ENCODE assay signal across 12 cellular contexts in the genomic region with DNA sequence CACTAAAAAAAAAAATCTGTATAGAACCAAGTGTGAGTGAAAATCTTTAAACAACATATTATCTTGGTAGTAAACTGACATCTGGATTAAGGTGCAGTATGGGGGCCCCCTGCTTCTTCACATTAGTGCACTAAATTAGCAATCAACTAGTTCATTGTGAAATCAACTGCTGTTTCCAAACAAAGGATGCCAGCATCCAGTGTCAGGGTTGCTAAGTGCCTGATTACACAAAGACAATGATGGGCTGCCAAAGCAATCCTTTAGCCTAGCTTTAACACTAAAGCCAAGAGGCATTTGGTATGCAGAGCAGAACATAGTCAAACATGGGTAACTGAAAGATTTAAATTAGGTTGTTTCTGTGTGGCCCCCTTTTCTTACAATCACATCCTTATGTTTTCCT.
A peak's percentile ranks its signal among the peaks of the same experiment; 100 is the strongest.
DNase-seq lines count a peak whose midpoint lies in the region; TF ChIP-seq lines count a peak whose summit lies in the region.
"Had no signal": no experiment of that assay in that cellular context is flagged by ENCODE, and none has a peak within 500 bp of the region (broad histone marks: within the 10 kb centered on the region; RNA-seq: fewer than 3 reads in every experiment).

No MANE protein-coding gene starts in this region.

- H2AFZ ChIP-seq in osteoblast (ENCODE audit: low read length), result no peak overlapping the region

- no peaks in the 10 kb centered on the region for H3K27me3 ChIP-seq in osteoblast (ENCODE audit: insufficient read depth, low read length)
- H3K27me3 ChIP-seq: breast epithelium, esophagus squamous epithelium had no signal

- H4K20me1 ChIP-seq in osteoblast (ENCODE audit: insufficient read depth, low read length), result no peaks in the 10 kb centered on the region

- no peak for TF ChIP-seq CTCF in NB4 (IDR thresholded peaks at IDR 0.05; ENCODE audit: low read depth, low read length)
- no peak for TF ChIP-seq CTCF in cardiac fibroblast (IDR thresholded peaks at IDR 0.05; ENCODE audit: low read depth, low read length)
- TF ChIP-seq CTCF in osteoblast (IDR thresholded peaks at IDR 0.05; ENCODE audit: extremely low read depth, low read depth, low read length), result no peak

- H3K36me3 ChIP-seq in osteoblast (ENCODE audit: insufficient read depth, low read length), result no peaks in the 10 kb centered on the region
- H3K36me3 ChIP-seq: breast epithelium, esophagus squamous epithelium had no signal

- H3K9me3 ChIP-seq in osteoblast (ENCODE audit: low read depth, low read length), result no peaks in the 10 kb centered on the region
- H3K9me3 ChIP-seq: breast epithelium, esophagus squamous epithelium had no signal

- no peaks in the 10 kb centered on the region for H3K79me2 ChIP-seq in osteoblast (ENCODE audit: insufficient read depth, low read length)

- H3K4me1 ChIP-seq in osteoblast (ENCODE audit: insufficient read depth, low read length), result no peaks in the 10 kb centered on the region
- H3K4me1 ChIP-seq: breast epithelium, esophagus squamous epithelium had no signal

- TF ChIP-seq POLR2A in NB4 (IDR thresholded peaks at IDR 0.05; ENCODE audit: extremely low read depth, insufficient read length), result no peak

- no peak overlapping the region for H3K4me3 ChIP-seq in NB4 (ENCODE audit: low read depth, low read length)
- no peak overlapping the region for H3K4me3 ChIP-seq in cardiac fibroblast (replicated peaks in 1 of 2; ENCODE audit: low read depth in 2 of 2, low read length in 2 of 2)
- H3K4me3 ChIP-seq in osteoblast (ENCODE audit: insufficient read depth, low read length), result no peak overlapping the region
- H3K4me3 ChIP-seq: breast epithelium, esophagus squamous epithelium had no signal

- H3K27ac ChIP-seq in osteoblast (ENCODE audit: low read depth, low read length), result no peak overlapping the region
- H3K27ac ChIP-seq: breast epithelium, esophagus squamous epithelium had no signal

- DNase-seq in NCI-H1105 treated with DMSO at 0.1 percent for 48 hours (lab: John Stamatoyannopoulos, UW) (peak; percentile 2), NCI-H1105 (lab: John Stamatoyannopoulos, UW) (no peak), NB4 (ENCODE audit: low read depth) (peak; percentile 43), cardiac fibroblast (ENCODE audit: low read depth in 2 of 2) (peak; percentile 5 to 59), kidney tubule cell (ENCODE audit: low spot score) (peak; percentile 15), HUDEP-2 (lab: John Stamatoyannopoulos, UW; ENCODE audit: unreplicated experiment in 76 of 76) (no peak), osteoblast (ENCODE audit: insufficient read length, low spot score, missing footprints) (no peak), SW480 (ENCODE audit: low spot score) (no peak)
- DNase-seq: activated CD4-positive, CD25-positive, alpha-beta regulatory T cell treated with anti-CD3 and anti-CD28 coated beads, Interleukin-2, amount 50 U/mL, for 72 hours; esophagus squamous epithelium; NCI-H1694 had no signal

- H3K4me2 ChIP-seq in osteoblast (ENCODE audit: insufficient read depth, low read length), result no peak overlapping the region

Comparison
In these comparisons a context has a peak if more than half of its experiments do, and no peak if none do; other contexts are left out.
1. DNase-seq: peak in NCI-H1105 treated with DMSO at 0.1 percent for 48 hours (single experiment), NB4 (single experiment), cardiac fibroblast (2 of 2) and kidney tubule cell (single experiment); none in NCI-H1105 (single experiment), HUDEP-2 (0 of 76), osteoblast (single experiment) and SW480 (single experiment).